Comparison of ENCODE assay signal across 8 cellular contexts in the genomic region with DNA sequence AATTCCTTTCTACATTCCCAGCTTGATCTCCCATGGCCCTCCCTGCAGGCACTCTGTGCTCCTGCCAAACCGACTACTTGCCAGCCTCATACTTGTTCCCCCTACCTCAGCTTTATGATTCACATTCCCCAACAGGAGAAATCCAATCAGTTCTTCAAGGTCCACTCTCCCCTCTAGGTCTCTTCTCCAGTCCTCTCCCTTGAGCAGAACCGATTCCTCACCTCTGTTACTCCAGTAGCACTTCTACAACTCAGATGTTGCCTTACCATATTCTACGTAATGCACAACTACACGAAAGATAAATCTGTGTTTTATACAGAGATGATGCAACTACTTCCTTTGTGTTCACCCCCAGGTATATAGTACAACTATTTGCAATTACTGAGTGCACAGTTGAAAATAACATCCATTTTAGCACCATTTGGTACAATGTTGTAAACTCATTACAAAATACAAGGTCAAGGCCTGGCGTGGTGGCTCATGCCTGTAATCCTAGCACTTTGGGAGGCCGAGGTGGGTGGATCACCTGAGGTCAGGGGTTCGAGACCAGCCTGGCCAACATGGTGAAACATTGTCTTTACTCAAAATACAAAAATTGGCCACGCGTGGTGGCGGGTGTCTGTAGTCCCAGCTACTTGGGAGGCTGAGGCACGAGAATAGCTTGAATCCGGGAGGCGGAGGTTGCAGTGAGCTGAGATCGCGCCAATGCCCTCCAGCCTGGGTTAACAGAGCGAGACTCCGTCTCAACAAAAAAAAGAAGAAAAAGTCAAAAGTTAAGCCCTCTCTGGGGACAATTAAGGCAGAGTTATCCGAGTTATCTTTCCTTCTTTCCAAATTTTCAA. TPM values are rescaled to one million over a fixed set of nuclear protein-coding genes. Genes with fewer than 3 reads are reported as not detected.
A peak's percentile ranks its signal among the peaks of the same experiment; 100 is the strongest.
DNase-seq lines count a peak whose midpoint lies in the region; ATAC-seq, FAIRE-seq and TF ChIP-seq lines count a peak whose summit lies in the region.

No MANE protein-coding gene starts in this region.

- peaks cover 36% of the 10 kb centered on the region for H3F3A ChIP-seq in SK-N-SH (replicated peaks; ENCODE audit: insufficient read depth)

- no peaks in the 10 kb centered on the region for H3K9me3 Mint-ChIP-seq in activated naive CD8-positive, alpha-beta T cell treated with anti-CD3 and anti-CD28 coated beads, Interleukin-2, amount 10 ng/mL, durations not matched to agents 7 days and 5 days

- 91% methylated on average over 18 of the region's 18 CpGs for WGBS in SK-N-SH (ENCODE audit: low lambda C conversion rate)

- no peaks in the 10 kb centered on the region for H3K9me1 ChIP-seq in keratinocyte (ENCODE audit: control insufficient read depth, extremely low read depth, insufficient read depth, low read length)

- H2AFZ ChIP-seq in SK-N-SH (ENCODE audit: low read depth) (no peak overlapping the region; the same call in 1 of the 2 replicates), keratinocyte (ENCODE audit: control insufficient read depth, low read length) (peak overlapping the region; percentile 22)

- no peaks in the 10 kb centered on the region for H3K27me3 Mint-ChIP-seq in activated naive CD8-positive, alpha-beta T cell treated with anti-CD3 and anti-CD28 coated beads, Interleukin-2, amount 10 ng/mL, durations not matched to agents 7 days and 5 days

- H3K27ac Mint-ChIP-seq in activated naive CD8-positive, alpha-beta T cell treated with anti-CD3 and anti-CD28 coated beads, Interleukin-2, amount 10 ng/mL, durations not matched to agents 7 days and 5 days: peak overlapping the region; percentile 39

- no peak for TF ChIP-seq EP300 in SK-N-SH (IDR thresholded peaks at IDR 0.05; ENCODE audit: borderline replicate concordance in 1 of 2, low read depth in 1 of 2, low read length in 1 of 2)

- H3K36me3 Mint-ChIP-seq in activated naive CD8-positive, alpha-beta T cell treated with anti-CD3 and anti-CD28 coated beads, Interleukin-2, amount 10 ng/mL, durations not matched to agents 7 days and 5 days: peaks cover 7% of the 10 kb centered on the region

- peak overlapping the region; percentile 97 for H3K4me3 Mint-ChIP-seq in activated naive CD8-positive, alpha-beta T cell treated with anti-CD3 and anti-CD28 coated beads, Interleukin-2, amount 10 ng/mL, durations not matched to agents 7 days and 5 days

- peaks cover 61% of the 10 kb centered on the region for H3K4me1 Mint-ChIP-seq in activated naive CD8-positive, alpha-beta T cell treated with anti-CD3 and anti-CD28 coated beads, Interleukin-2, amount 10 ng/mL, durations not matched to agents 7 days and 5 days

- H3K36me3 ChIP-seq in SK-N-SH (replicated peaks in 1 of 2; ENCODE audit: control insufficient read depth in 1 of 2, insufficient read depth in 2 of 2, low read length in 1 of 2) (peaks cover 5% of the 10 kb centered on the region in 2 experiments), keratinocyte (ENCODE audit: control insufficient read depth in 2 of 2, extremely low read depth in 1 of 2, insufficient read depth in 2 of 2, low read length in 2 of 2) (no peaks in the 10 kb centered on the region), subcutaneous abdominal adipose tissue (ENCODE audit: control insufficient read depth in 5 of 5, insufficient read depth in 5 of 5, low read length in 5 of 5) (no peaks in the 10 kb centered on the region)

- peak overlapping the region; percentile 96 to 99; a peak in 3 of 4 replicates for H3K27ac ChIP-seq in SK-N-SH (ENCODE audit: low read depth in 2 of 2, low read length in 1 of 2)
- H3K27ac ChIP-seq in keratinocyte (ENCODE audit: control insufficient read depth, insufficient read depth, low read length): peak overlapping the region; percentile 99
- H3K27ac ChIP-seq in subcutaneous abdominal adipose tissue (ENCODE audit: low read depth, low read length): peak overlapping the region; percentile 99

- H3K4me3 ChIP-seq in SK-N-SH (ENCODE audit: low read depth in 2 of 2, low read length in 1 of 2) (peak overlapping the region; percentile 88 to 91; a peak in 3 of 4 replicates), keratinocyte (ENCODE audit: control insufficient read depth in 2 of 3, extremely low read depth in 1 of 3, insufficient read depth in 2 of 3, low read depth in 1 of 3, low read length in 3 of 3) (peak overlapping the region; percentile 89 to 91 (median 90)), subcutaneous abdominal adipose tissue (ENCODE audit: low read depth in 1 of 5, low read length in 5 of 5) (peak overlapping the region; percentile 72 to 96 (median 91))

- no peaks in the 10 kb centered on the region for H3K9me3 ChIP-seq in SK-N-SH
- no peaks in the 10 kb centered on the region for H3K9me3 ChIP-seq in keratinocyte (ENCODE audit: control insufficient read depth, low read depth, low read length)
- H3K9me3 ChIP-seq in subcutaneous abdominal adipose tissue (ENCODE audit: control insufficient read depth in 5 of 5, low read length in 5 of 5): no peaks in the 10 kb centered on the region

- H3K4me1 ChIP-seq in SK-N-SH (ENCODE audit: control insufficient read depth in 1 of 2, insufficient read depth in 2 of 2, low read depth in 1 of 2, low read length in 1 of 2) (peaks cover 0 to 12% of the 10 kb centered on the region in 2 experiments; a peak in 2 of 4 replicates), keratinocyte (ENCODE audit: control insufficient read depth, extremely low read depth, insufficient read depth, low read length) (peaks cover 22% of the 10 kb centered on the region), subcutaneous abdominal adipose tissue (ENCODE audit: control insufficient read depth in 5 of 5, insufficient read depth in 5 of 5, low read length in 5 of 5) (peaks cover 6 to 70% (median 55%) of the 10 kb centered on the region in 5 donors)

- no peak for TF ChIP-seq CTCF in SK-N-SH (IDR thresholded peaks at IDR 0.05)
- TF ChIP-seq CTCF in keratinocyte (optimal IDR thresholded peaks at IDR 0.05 in 1 of 3, IDR thresholded peaks at IDR 0.05 in 1 of 3, conservative IDR thresholded peaks at IDR 0.05 in 1 of 3; ENCODE audit: extremely low read depth in 1 of 3, insufficient read depth in 2 of 3, low read length in 3 of 3): no peak

- no peaks in the 10 kb centered on the region for H3K27me3 ChIP-seq in SK-N-SH (ENCODE audit: insufficient read depth)
- H3K27me3 ChIP-seq in keratinocyte (ENCODE audit: control insufficient read depth, extremely low read depth, insufficient read depth, low read length): no peaks in the 10 kb centered on the region
- no peaks in the 10 kb centered on the region for H3K27me3 ChIP-seq in subcutaneous abdominal adipose tissue (ENCODE audit: control insufficient read depth in 5 of 5, insufficient read depth in 4 of 5, low read length in 5 of 5)

- H3K79me2 ChIP-seq in SK-N-SH (ENCODE audit: insufficient read depth) (peaks cover 79% of the 10 kb centered on the region), keratinocyte (ENCODE audit: control insufficient read depth, insufficient read depth, low read length) (peaks cover 78% of the 10 kb centered on the region)

- peaks cover 12% of the 10 kb centered on the region for H4K20me1 ChIP-seq in SK-N-SH (ENCODE audit: insufficient read depth)
- no peaks in the 10 kb centered on the region for H4K20me1 ChIP-seq in keratinocyte (ENCODE audit: control insufficient read depth, extremely low read depth, insufficient read depth, low read length)

- CTCF ChIA-PET in SK-N-SH (lab: Yijun Ruan, JAX): interaction anchor here (1.7 to 3.3 kb wide), 2 partner anchors 16 to 269 kb away, joined by 4 to 14 read pairs; partner anchors contain the start of gene SLC25A15

- peak overlapping the region; percentile 84 for H3K4me2 ChIP-seq in SK-N-SH
- H3K4me2 ChIP-seq in keratinocyte (ENCODE audit: control insufficient read depth, extremely low read depth, insufficient read depth, low read depth, low read length): peak overlapping the region; percentile 98

- H3K9me2 ChIP-seq in SK-N-SH: no peaks in the 10 kb centered on the region

- ATAC-seq in SK-N-SH treated with all-trans-retinoic acid at 6 μM for 48 hours (no peak), GM19328 (IDR thresholded peaks at IDR 0.05; ENCODE audit: unreplicated experiment) (no peak)
- ATAC-seq in activated naive CD8-positive, alpha-beta T cell treated with anti-CD3 and anti-CD28 coated beads, Interleukin-2, amount 10 ng/mL, durations not matched to agents 7 days and 5 days (ENCODE audit: low read depth): no peak

- TF ChIP-seq RAD21 in SK-N-SH (IDR thresholded peaks at IDR 0.05; ENCODE audit: low read length): no peak

- POLR2A ChIA-PET in SK-N-SH (lab: Yijun Ruan, JAX): no interaction called here
- POLR2A ChIA-PET in activated naive CD8-positive, alpha-beta T cell treated with anti-CD3 and anti-CD28 coated beads, Interleukin-2, amount 10 ng/mL, durations not matched to agents 7 days and 5 days (lab: Charles Lee): interaction anchor here (1.2 to 2.7 kb wide), 2 partner anchors 39 to 136 kb away, joined by 3 to 24 read pairs; partner anchors contain the start of genes ELF1 and KBTBD7

- DNase-seq in SK-N-SH (no peak), keratinocyte (ENCODE audit: low read depth, low spot score) (no peak), GM19240 (ENCODE audit: insufficient read length, low spot score) (no peak), NCI-H1417 treated with DMSO at 0.1 percent for 48 hours (lab: John Stamatoyannopoulos, UW) (no peak)
- no peak for DNase-seq in activated naive CD8-positive, alpha-beta T cell treated with anti-CD3 and anti-CD28 coated beads, Interleukin-2, amount 10 ng/mL, durations not matched to agents 7 days and 5 days

- peak overlapping the region; percentile 97; the same call in 1 of the 2 replicates for H3K9ac ChIP-seq in SK-N-SH
- peak overlapping the region; percentile 99 for H3K9ac ChIP-seq in keratinocyte (ENCODE audit: control insufficient read depth, extremely low read depth, insufficient read depth, low read length)
- H3K9ac ChIP-seq in subcutaneous abdominal adipose tissue (ENCODE audit: low read length in 5 of 5): peak overlapping the region; percentile 78 to 99 (median 96)

- FAIRE-seq in keratinocyte (lab: Jason Lieb, UNC): no peak

- dilution Hi-C loops in keratinocyte (cut with MboI; ENCODE audit: extremely low pct_ligation_motif_present, low sequenced_read_pairs): no loop called here

RNA-seq across cellular contexts. Expression of gene WBP4, which starts 2.9 kb away (rescaled TPM):
- 6.4 and 6.8 TPM in 2 replicates for polyA plus RNA-seq in SK-N-SH (2012; rRNA removed)
- polyA plus RNA-seq in SK-N-SH (2012; cell fraction: cytosol; rRNA removed): 8.6 and 12.8 TPM in 2 replicates
- 2.5 and 6.0 TPM in 2 replicates for polyA plus RNA-seq in SK-N-SH (2012; cell fraction: nucleus; rRNA removed)
- total RNA-seq in activated naive CD8-positive, alpha-beta T cell treated with anti-CD3 and anti-CD28 coated beads, Interleukin-2, amount 10 ng/mL, durations not matched to agents 7 days and 5 days: 1 to 10 TPM; 9.3 to 9.9 TPM
- polyA plus RNA-seq in keratinocyte: 5.9 to 13.5 TPM (median 9.3 TPM) in 3 replicates
- 14.1 TPM for polyA plus RNA-seq in keratinocyte (2011; ENCODE audit: low read depth)
- 6.5 and 9.7 TPM in 2 replicates for polyA plus RNA-seq in keratinocyte (2011; cell fraction: cytosol; rRNA removed)
- polyA plus RNA-seq in keratinocyte (2011; cell fraction: nucleus; rRNA removed): 7.0 and 11.7 TPM in 2 replicates
- 9.5 and 13.8 TPM in 2 replicates for polyA plus RNA-seq in keratinocyte (2012; ENCODE audit: low replicate concordance)
- 0.33 to 3.1 TPM (median 0.66 TPM) in 3 replicates for polyA minus RNA-seq in keratinocyte
- 3.6 TPM for polyA minus RNA-seq in keratinocyte (2011; cell fraction: cytosol; rRNA and poly(A)+ RNA removed)
- polyA minus RNA-seq in keratinocyte (2011; cell fraction: nucleus; rRNA and poly(A)+ RNA removed): 1.7 and 4.0 TPM in 2 replicates

RNA-seq across cellular contexts. Expression of gene ELF1, which starts 39.3 kb away (rescaled TPM):
- polyA plus RNA-seq in SK-N-SH (2012; rRNA removed) (11.1 and 11.6 TPM in 2 replicates), keratinocyte (37.9 to 57.6 TPM (median 48.0 TPM) in 3 replicates)
- 12.5 and 13.6 TPM in 2 replicates for polyA plus RNA-seq in SK-N-SH (2012; cell fraction: cytosol; rRNA removed)
- 6.1 and 12.7 TPM in 2 replicates for polyA plus RNA-seq in SK-N-SH (2012; cell fraction: nucleus; rRNA removed)
- 100 to 1,000 TPM; 134 to 142 TPM for total RNA-seq in activated naive CD8-positive, alpha-beta T cell treated with anti-CD3 and anti-CD28 coated beads, Interleukin-2, amount 10 ng/mL, durations not matched to agents 7 days and 5 days
- polyA plus RNA-seq in keratinocyte (2011; ENCODE audit: low read depth): 26.9 TPM
- 22.0 and 37.8 TPM in 2 replicates for polyA plus RNA-seq in keratinocyte (2011; cell fraction: cytosol; rRNA removed)
- polyA plus RNA-seq in keratinocyte (2011; cell fraction: nucleus; rRNA removed): 59.1 and 72.8 TPM in 2 replicates
- 36.8 and 51.4 TPM in 2 replicates for polyA plus RNA-seq in keratinocyte (2012; ENCODE audit: low replicate concordance)
- 39.4 to 65.3 TPM (median 41.8 TPM) in 3 replicates for polyA minus RNA-seq in keratinocyte
- 29.7 TPM for polyA minus RNA-seq in keratinocyte (2011; cell fraction: cytosol; rRNA and poly(A)+ RNA removed)
- polyA minus RNA-seq in keratinocyte (2011; cell fraction: nucleus; rRNA and poly(A)+ RNA removed): 63.2 and 99.9 TPM in 2 replicates
